18 cellular contexts compared by ENCODE assay signal in the genomic region with DNA sequence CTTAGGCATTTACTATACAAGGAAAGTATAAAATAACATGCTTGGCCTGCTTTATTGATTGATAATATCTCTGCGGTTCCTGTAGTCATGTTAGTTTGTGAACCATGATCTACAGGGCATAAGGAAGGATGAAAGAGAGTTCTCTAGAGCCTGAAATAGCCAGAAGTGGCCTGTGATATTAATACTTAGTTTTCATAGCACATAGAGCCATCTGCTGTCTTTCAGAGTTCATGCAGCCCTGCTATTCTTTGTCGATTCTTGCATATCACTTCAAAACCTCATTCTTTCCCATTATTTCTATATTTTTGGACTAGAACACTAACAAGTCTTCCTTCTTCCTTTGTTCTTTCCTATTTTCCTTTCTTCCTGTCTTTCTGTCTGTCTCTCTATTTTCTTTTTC. TPM values are rescaled to one million over a fixed set of nuclear protein-coding genes. Genes with fewer than 3 reads are reported as not detected.
DNase-seq lines count a peak whose midpoint lies in the region; ATAC-seq and TF ChIP-seq lines count a peak whose summit lies in the region.
"Had no signal": no experiment of that assay in that cellular context is flagged by ENCODE, and none has a peak within 500 bp of the region (broad histone marks: within the 10 kb centered on the region; RNA-seq: fewer than 3 reads in every experiment).

No MANE protein-coding gene starts in this region.

- H3K36me3 ChIP-seq in cardiac muscle cell, result no peaks in the 10 kb centered on the region

- intact Hi-C loops in cardiac septum (cut with DNase I), result loop anchor here (5.0 kb wide), 2 partner anchors 36 to 261 kb away; no protein-coding TSS in a partner anchor

- DNase-seq in cardiac muscle cell (ENCODE audit: low read depth in 1 of 2, low spot score in 1 of 2) (peak in 1 of 2 donors; percentile 32), cardiac septum (ENCODE audit: low spot score) (no peak), choroid plexus epithelial cell (ENCODE audit: low read depth) (peak; percentile 45), left lobe of liver (ENCODE audit: low spot score) (no peak), GF-D8 (lab: John Stamatoyannopoulos, UW) (no peak), DMS114 treated with DMSO at 0.1 percent for 48 hours (lab: John Stamatoyannopoulos, UW; ENCODE audit: unreplicated experiment) (no peak), erythroblast (lab: John Stamatoyannopoulos, UW) (no peak), COLO829 (ENCODE audit: low spot score) (no peak)
- DNase-seq: activated CD4-positive, alpha-beta T cell treated with anti-CD3 and anti-CD28 coated beads for 48 hours; activated CD8-positive, alpha-beta memory T cell treated with anti-CD3 and anti-CD28 coated beads, Interleukin-2, amount 50 U/mL, for 4 hours; activated gamma-delta T cell treated with Interleukin-2 at 50 U/mL for 16 hours; CD4-positive, alpha-beta T cell; hypothalamus; Karpas-422; NCI-H1417; NCI-H2171; NCI-H748 treated with DMSO at 0.1 percent for 48 hours; small intestine had no signal

- no peak overlapping the region for H3K4me3 ChIP-seq in cardiac muscle cell
- no peak overlapping the region for H3K4me3 ChIP-seq in choroid plexus epithelial cell (ENCODE audit: low read depth, low read length)

- no peaks in the 10 kb centered on the region for H3K27me3 ChIP-seq in cardiac muscle cell

- no peak for TF ChIP-seq POLR2A in erythroblast (IDR thresholded peaks at IDR 0.05; ENCODE audit: low read length)

- peak; percentile 49 for ATAC-seq in left lobe of liver

- peak; percentile 18 for TF ChIP-seq CTCF in cardiac muscle cell (IDR thresholded peaks at IDR 0.05; ENCODE audit: low read depth, low read length)
- TF ChIP-seq CTCF in choroid plexus epithelial cell (conservative IDR thresholded peaks at IDR 0.05; ENCODE audit: low read depth, low read length), result peak; percentile 47

- no peaks in the 10 kb centered on the region for H3K4me1 ChIP-seq in cardiac muscle cell (ENCODE audit: low read depth)

- H3K9me3 ChIP-seq in cardiac muscle cell (ENCODE audit: low read depth), result no peaks in the 10 kb centered on the region

- no peak overlapping the region for H3K27ac ChIP-seq in cardiac muscle cell

RNA-seq across cellular contexts. Expression of gene PRKG1, which starts 26.4 kb away (rescaled TPM):
- total RNA-seq in cardiac muscle cell (4.5 and 13.3 TPM in 2 replicates), cardiac septum (35.6 TPM), left lobe of liver (1.2 TPM)
- 2.9 and 8.0 TPM in 2 replicates for polyA plus RNA-seq in cardiac muscle cell
